ENCODE assay signal across 1 cellular context in the genomic region with DNA sequence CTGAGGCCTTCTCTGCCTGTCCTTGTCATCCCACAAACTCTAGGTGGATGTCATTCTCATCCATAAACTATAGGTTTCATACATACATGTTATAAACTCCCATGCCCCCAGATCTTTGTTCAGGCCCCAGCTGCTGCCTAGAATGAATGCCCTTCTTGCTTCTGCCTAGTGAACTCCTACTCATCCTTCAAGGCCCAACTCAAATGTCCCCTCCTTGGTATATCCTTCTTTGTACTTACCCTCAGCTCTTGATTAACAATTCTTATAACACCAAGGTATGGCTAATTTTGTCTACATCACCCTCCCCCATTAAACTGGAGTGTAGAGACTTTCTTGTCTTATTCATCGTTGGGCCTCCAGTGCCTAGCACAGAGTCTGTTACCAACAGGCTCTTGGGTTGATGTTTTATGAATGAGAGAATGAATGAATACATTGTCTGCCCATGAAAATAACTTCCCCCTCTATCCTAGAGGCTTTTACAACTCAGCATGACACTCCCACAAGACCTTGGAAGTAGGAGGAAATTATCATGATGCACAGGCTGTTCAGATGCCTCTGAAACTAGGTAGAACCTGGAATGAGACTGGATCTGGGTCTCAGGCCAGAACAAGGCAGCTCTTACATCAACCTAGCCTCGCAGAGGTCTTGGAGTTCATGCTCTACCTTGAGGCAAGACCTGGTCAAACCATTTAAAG.
TF ChIP-seq lines count a peak whose summit lies in the region.

No MANE protein-coding gene starts in this region.

TF ChIP-seq in HEK293, 187 proteins besides CTCF, POLR2A, EP300 and RAD21:
- TF ChIP-seq, protein P1, sequence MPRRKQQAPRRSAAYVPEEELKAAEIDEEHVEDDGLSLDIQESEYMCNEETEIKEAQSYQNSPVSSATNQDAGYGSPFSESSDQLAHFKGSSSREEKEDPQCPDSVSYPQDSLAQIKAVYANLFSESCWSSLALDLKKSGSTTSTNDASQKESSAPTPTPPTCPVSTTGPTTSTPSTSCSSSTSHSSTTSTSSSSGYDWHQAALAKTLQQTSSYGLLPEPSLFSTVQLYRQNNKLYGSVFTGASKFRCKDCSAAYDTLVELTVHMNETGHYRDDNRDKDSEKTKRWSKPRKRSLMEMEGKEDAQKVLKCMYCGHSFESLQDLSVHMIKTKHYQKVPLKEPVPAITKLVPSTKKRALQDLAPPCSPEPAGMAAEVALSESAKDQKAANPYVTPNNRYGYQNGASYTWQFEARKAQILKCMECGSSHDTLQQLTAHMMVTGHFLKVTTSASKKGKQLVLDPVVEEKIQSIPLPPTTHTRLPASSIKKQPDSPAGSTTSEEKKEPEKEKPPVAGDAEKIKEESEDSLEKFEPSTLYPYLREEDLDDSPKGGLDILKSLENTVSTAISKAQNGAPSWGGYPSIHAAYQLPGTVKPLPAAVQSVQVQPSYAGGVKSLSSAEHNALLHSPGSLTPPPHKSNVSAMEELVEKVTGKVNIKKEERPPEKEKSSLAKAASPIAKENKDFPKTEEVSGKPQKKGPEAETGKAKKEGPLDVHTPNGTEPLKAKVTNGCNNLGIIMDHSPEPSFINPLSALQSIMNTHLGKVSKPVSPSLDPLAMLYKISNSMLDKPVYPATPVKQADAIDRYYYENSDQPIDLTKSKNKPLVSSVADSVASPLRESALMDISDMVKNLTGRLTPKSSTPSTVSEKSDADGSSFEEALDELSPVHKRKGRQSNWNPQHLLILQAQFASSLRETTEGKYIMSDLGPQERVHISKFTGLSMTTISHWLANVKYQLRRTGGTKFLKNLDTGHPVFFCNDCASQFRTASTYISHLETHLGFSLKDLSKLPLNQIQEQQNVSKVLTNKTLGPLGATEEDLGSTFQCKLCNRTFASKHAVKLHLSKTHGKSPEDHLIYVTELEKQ (tag by site-specific recombination; IDR thresholded peaks at IDR 0.05; ENCODE audit: borderline replicate concordance) = no peak
- TF ChIP-seq ZNF658 (tag by site-specific recombination; IDR thresholded peaks at IDR 0.05) (no peak), OVOL3 (tag by site-specific recombination; IDR thresholded peaks at IDR 0.05) (no peak), SP7 (tag by site-specific recombination; IDR thresholded peaks at IDR 0.05) (no peak), KLF10 (tag by site-specific recombination; IDR thresholded peaks at IDR 0.05) (no peak), ZFHX2 (tag by site-specific recombination; conservative IDR thresholded peaks at IDR 0.05) (peak; percentile 24; the same call in 1 of the 2 replicates), ZNF571 (tag by site-specific recombination; IDR thresholded peaks at IDR 0.05) (no peak), ZNF169 (tag by site-specific recombination; IDR thresholded peaks at IDR 0.05) (no peak), SALL2 (tag by site-specific recombination; IDR thresholded peaks at IDR 0.05; ENCODE audit: borderline replicate concordance) (no peak), EGR2 (tag by site-specific recombination; IDR thresholded peaks at IDR 0.05; ENCODE audit: low read depth) (peak; percentile 50), ZBTB48 (tag by site-specific recombination; IDR thresholded peaks at IDR 0.05) (no peak), ZSCAN30 (tag by site-specific recombination; IDR thresholded peaks at IDR 0.05) (no peak), ZFP3 (tag by site-specific recombination; IDR thresholded peaks at IDR 0.05; ENCODE audit: low read depth) (peak; percentile 95)
TF ChIP-seq in HEK293: peak in this region for 3.
